In genomic region chr17:50919321-50920040, GRCh38 we compare ENCODE assay signal across 8 cellular contexts. TPM values are rescaled to one million over a fixed set of nuclear protein-coding genes. Genes with fewer than 3 reads are reported as not detected.
A peak's percentile ranks its signal among the peaks of the same experiment; 100 is the strongest.
DNase-seq lines count a peak whose midpoint lies in the region; ATAC-seq and TF ChIP-seq lines count a peak whose summit lies in the region.

No MANE protein-coding gene starts in this region.

- no peaks in the 10 kb centered on the region for H3K9me2 ChIP-seq in MM.1S (replicated peaks; ENCODE audit: insufficient read depth, low read length)

- peak overlapping the region; percentile 71 for H3K9ac ChIP-seq in MM.1S (ENCODE audit: low read length)
- H3K9ac ChIP-seq in neural progenitor cell = no peak overlapping the region

- H3K4me1 ChIP-seq in MM.1S (ENCODE audit: low read length) (peaks cover 11% of the 10 kb centered on the region), SJSA1 (replicated peaks) (peaks cover 7% of the 10 kb centered on the region), foreskin keratinocyte (peaks cover 20% of the 10 kb centered on the region), neural progenitor cell (peaks cover 51% of the 10 kb centered on the region)

- H3F3A ChIP-seq in MM.1S (ENCODE audit: insufficient read depth, low read length) = no peaks in the 10 kb centered on the region
- peaks cover 27% of the 10 kb centered on the region for H3F3A ChIP-seq in neural progenitor cell (ENCODE audit: low read depth)

- H3K4me3 ChIP-seq in GM06990 (replicated peaks; ENCODE audit: low read depth, low read length) (no peak overlapping the region), MM.1S (ENCODE audit: low read length) (peak overlapping the region; percentile 16; the same call in 1 of the 2 replicates), SJSA1 (no peak overlapping the region), neural progenitor cell (no peak overlapping the region)

- H3K27me3 ChIP-seq in GM06990 (replicated peaks; ENCODE audit: control insufficient read depth, insufficient read depth, low read length) = no peaks in the 10 kb centered on the region
- no peaks in the 10 kb centered on the region for H3K27me3 ChIP-seq in MM.1S (replicated peaks; ENCODE audit: insufficient read depth, low read length)
- H3K27me3 ChIP-seq in SJSA1 (replicated peaks) = no peaks in the 10 kb centered on the region
- H3K27me3 ChIP-seq in foreskin keratinocyte = no peaks in the 10 kb centered on the region
- H3K27me3 ChIP-seq in neural progenitor cell = no peaks in the 10 kb centered on the region

- H3K4me2 ChIP-seq in MM.1S (ENCODE audit: low read depth, low read length) (peak overlapping the region; percentile 82), neural progenitor cell (peak overlapping the region; percentile 33)

- H4K20me1 ChIP-seq in MM.1S (ENCODE audit: insufficient read depth, low read length) (no peaks in the 10 kb centered on the region), neural progenitor cell (ENCODE audit: low read depth) (no peaks in the 10 kb centered on the region)

- H3K4me1 Mint-ChIP-seq in neural progenitor cell = peaks cover 69% of the 10 kb centered on the region
- peaks cover 51% of the 10 kb centered on the region for H3K4me1 Mint-ChIP-seq in stimulated activated naive CD8-positive, alpha-beta T cell treated with anti-CD3 and anti-CD28 coated beads, Interleukin-15, Interleukin-2, amounts not matched to agents 100 ng/mL and 50 ng/mL, for 24 hours (ENCODE audit: low read depth)

- H3K36me3 Mint-ChIP-seq in activated naive CD4-positive, alpha-beta T cell treated with anti-CD3 and anti-CD28 coated beads, Interleukin-2, amount 50 U/mL, for 72 hours = no peaks in the 10 kb centered on the region
- no peaks in the 10 kb centered on the region for H3K36me3 Mint-ChIP-seq in neural progenitor cell
- H3K36me3 Mint-ChIP-seq in stimulated activated naive CD8-positive, alpha-beta T cell treated with anti-CD3 and anti-CD28 coated beads, Interleukin-15, Interleukin-2, amounts not matched to agents 100 ng/mL and 50 ng/mL, for 24 hours (ENCODE audit: low read depth) = no peaks in the 10 kb centered on the region

- no peaks in the 10 kb centered on the region for H3K36me3 ChIP-seq in GM06990 (ENCODE audit: control insufficient read depth, insufficient read depth, low read length)
- no peaks in the 10 kb centered on the region for H3K36me3 ChIP-seq in MM.1S (replicated peaks; ENCODE audit: insufficient read depth, low read length)
- H3K36me3 ChIP-seq in SJSA1 = no peaks in the 10 kb centered on the region
- no peaks in the 10 kb centered on the region for H3K36me3 ChIP-seq in neural progenitor cell

- TF ChIP-seq CTCF in GM06990 (IDR thresholded peaks at IDR 0.05; ENCODE audit: insufficient read depth, low read length, poor library complexity, severe bottlenecking) (no peak), MM.1S (IDR thresholded peaks at IDR 0.05; ENCODE audit: low read length) (no peak), foreskin keratinocyte (conservative IDR thresholded peaks at IDR 0.05) (no peak), neural progenitor cell (IDR thresholded peaks at IDR 0.05) (no peak)

- DNase-seq in GM06990 (ENCODE audit: extremely low read depth, insufficient read length) (peak; percentile 60), MM.1S (peak; percentile 88), SJSA1 (ENCODE audit: low read depth in 1 of 2, low spot score in 2 of 2) (peak; percentile 64 to 88), foreskin keratinocyte (peak; percentile 64 to 87), neural progenitor cell (ENCODE audit: low spot score) (peak; percentile 86)
- DNase-seq in activated naive CD4-positive, alpha-beta T cell treated with anti-CD3 and anti-CD28 coated beads, Interleukin-2, amount 50 U/mL, for 72 hours (ENCODE audit: low spot score in 2 of 2) = peak; percentile 75 to 82

- no peaks in the 10 kb centered on the region for H3K79me2 ChIP-seq in MM.1S (ENCODE audit: low read length)
- H3K79me2 ChIP-seq in neural progenitor cell (ENCODE audit: low read depth) = no peaks in the 10 kb centered on the region

- peak overlapping the region; percentile 80 for H2AFZ ChIP-seq in MM.1S (ENCODE audit: low read length)
- no peak overlapping the region for H2AFZ ChIP-seq in neural progenitor cell (replicated peaks)

- H3K27ac Mint-ChIP-seq in activated naive CD4-positive, alpha-beta T cell treated with anti-CD3 and anti-CD28 coated beads, Interleukin-2, amount 50 U/mL, for 72 hours = peak overlapping the region; percentile 93 to 96
- peak overlapping the region; percentile 99 for H3K27ac Mint-ChIP-seq in neural progenitor cell
- peak overlapping the region; percentile 94 for H3K27ac Mint-ChIP-seq in stimulated activated naive CD8-positive, alpha-beta T cell treated with anti-CD3 and anti-CD28 coated beads, Interleukin-15, Interleukin-2, amounts not matched to agents 100 ng/mL and 50 ng/mL, for 24 hours

- peaks cover 18% of the 10 kb centered on the region for H3K27me3 Mint-ChIP-seq in neural progenitor cell (ENCODE audit: insufficient read depth, low read depth)
- H3K27me3 Mint-ChIP-seq in stimulated activated naive CD8-positive, alpha-beta T cell treated with anti-CD3 and anti-CD28 coated beads, Interleukin-15, Interleukin-2, amounts not matched to agents 100 ng/mL and 50 ng/mL, for 24 hours = no peaks in the 10 kb centered on the region

- ATAC-seq in activated naive CD4-positive, alpha-beta T cell treated with anti-CD3 and anti-CD28 coated beads, Interleukin-2, amount 50 U/mL, for 72 hours = peak; percentile 74 to 91
- ATAC-seq in foreskin keratinocyte (peak; percentile 96), GM21786 (IDR thresholded peaks at IDR 0.05; ENCODE audit: unreplicated experiment) (no peak)

- peak overlapping the region; percentile 72 for H3K4me3 Mint-ChIP-seq in neural progenitor cell
- H3K4me3 Mint-ChIP-seq in stimulated activated naive CD8-positive, alpha-beta T cell treated with anti-CD3 and anti-CD28 coated beads, Interleukin-15, Interleukin-2, amounts not matched to agents 100 ng/mL and 50 ng/mL, for 24 hours = peak overlapping the region; percentile 69

- H3K9me3 ChIP-seq in MM.1S (replicated peaks; ENCODE audit: insufficient read depth, low read length) (no peaks in the 10 kb centered on the region), SJSA1 (replicated peaks) (no peaks in the 10 kb centered on the region), neural progenitor cell (ENCODE audit: low read depth) (no peaks in the 10 kb centered on the region)

- peaks cover 0 to 5% of the 10 kb centered on the region in 2 donors for H3K9me3 Mint-ChIP-seq in activated naive CD4-positive, alpha-beta T cell treated with anti-CD3 and anti-CD28 coated beads, Interleukin-2, amount 50 U/mL, for 72 hours
- no peaks in the 10 kb centered on the region for H3K9me3 Mint-ChIP-seq in neural progenitor cell
- no peaks in the 10 kb centered on the region for H3K9me3 Mint-ChIP-seq in stimulated activated naive CD8-positive, alpha-beta T cell treated with anti-CD3 and anti-CD28 coated beads, Interleukin-15, Interleukin-2, amounts not matched to agents 100 ng/mL and 50 ng/mL, for 24 hours

- peak overlapping the region; percentile 58 for H3K27ac ChIP-seq in MM.1S (ENCODE audit: low read length)
- H3K27ac ChIP-seq in SJSA1 = no peak overlapping the region
- no peak overlapping the region for H3K27ac ChIP-seq in foreskin keratinocyte
- H3K27ac ChIP-seq in neural progenitor cell = no peak overlapping the region

RNA-seq across cellular contexts. Expression of gene TOB1, which starts 53.3 kb away (rescaled TPM):
- 0.28 and 3.1 TPM in 2 replicates for total RNA-seq in SJSA1 (2014; rRNA removed; shearing (Covaris generic))
- 10 to 100 TPM; 25.7 to 85.5 TPM for total RNA-seq in activated naive CD4-positive, alpha-beta T cell treated with anti-CD3 and anti-CD28 coated beads, Interleukin-2, amount 50 U/mL, for 72 hours
- total RNA-seq in foreskin keratinocyte (45.2 and 49.1 TPM in 2 replicates), neural progenitor cell (ENCODE audit: low replicate concordance) (13.6 and 18.2 TPM in 2 replicates)
- polyA plus RNA-seq in foreskin keratinocyte = 31.7 and 35.3 TPM in 2 replicates
